In the genomic region with DNA sequence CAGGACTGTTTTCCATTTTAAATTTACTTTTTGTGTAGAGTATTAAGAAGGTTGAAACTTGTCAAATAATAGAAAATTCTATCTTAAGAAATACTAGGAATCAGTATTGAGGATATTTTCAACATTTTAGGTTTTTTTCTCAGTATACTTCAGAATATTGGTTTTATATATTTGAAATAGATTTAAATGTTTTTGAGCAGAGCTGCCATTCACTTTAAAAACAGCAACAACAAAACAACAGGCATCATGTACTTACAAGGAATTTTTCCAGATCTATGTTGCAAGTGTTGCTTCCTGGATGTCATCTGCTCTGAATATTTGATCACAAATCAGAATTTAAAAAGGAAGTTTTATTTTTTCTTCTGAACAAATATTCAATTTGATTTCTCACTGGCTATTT, we compare ENCODE assay signal across 30 cellular contexts.
A peak's percentile ranks its signal among the peaks of the same experiment; 100 is the strongest.
DNase-seq lines count a peak whose midpoint lies in the region; ATAC-seq, FAIRE-seq and TF ChIP-seq lines count a peak whose summit lies in the region.
"Had no signal": no experiment of that assay in that cellular context is flagged by ENCODE, and none has a peak within 500 bp of the region (broad histone marks: within the 10 kb centered on the region; RNA-seq: fewer than 3 reads in every experiment).

No MANE protein-coding gene starts in this region.

- TF ChIP-seq CTCF in HepG2 (CRISPR knock-in tag; IDR thresholded peaks at IDR 0.05) (no peak), right lobe of liver (IDR thresholded peaks at IDR 0.05) (no peak), A549 (IDR thresholded peaks at IDR 0.05) (no peak)

- POLR2A ChIA-PET in HepG2 (lab: Yijun Ruan, JAX): no interaction called here
- POLR2A ChIA-PET in A549 (lab: Yijun Ruan, JAX): no interaction called here

- H3K4me3 ChIP-seq in HepG2 (replicated peaks in 1 of 3; ENCODE audit: insufficient read depth in 1 of 3, low read depth in 2 of 3, low read length in 3 of 3): no peak overlapping the region
- H3K4me3 ChIP-seq in right lobe of liver: no peak overlapping the region
- no peak overlapping the region for H3K4me3 ChIP-seq in A549
- H3K4me3 ChIP-seq: BLaER1; BLaER1 treated with 17β-estradiol and CSF1 and Interleukin-3, amounts not matched to agents 10 nM and 100 nM had no signal

- peaks cover 6 to 27% of the 10 kb centered on the region in 2 experiments; a peak in 4 of 5 replicates for H3K27me3 ChIP-seq in HepG2 (ENCODE audit: control insufficient read depth in 1 of 2, insufficient read depth in 2 of 2, low read length in 2 of 2)
- H3K27me3 ChIP-seq in right lobe of liver: no peaks in the 10 kb centered on the region
- H3K27me3 ChIP-seq: BLaER1; BLaER1 treated with 17β-estradiol and CSF1 and Interleukin-3, amounts not matched to agents 10 nM and 100 nM had no signal

- TF ChIP-seq EP300 in HepG2 (IDR thresholded peaks at IDR 0.05; ENCODE audit: low read depth in 2 of 2, low read length in 2 of 2): no peak
- TF ChIP-seq EP300 in HepG2 (CRISPR knock-in tag; IDR thresholded peaks at IDR 0.05; ENCODE audit: borderline replicate concordance): no peak
- TF ChIP-seq EP300 in A549 (IDR thresholded peaks at IDR 0.05): no peak

- TF ChIP-seq RAD21 in HepG2 (CRISPR knock-in tag; IDR thresholded peaks at IDR 0.05): no peak
- TF ChIP-seq RAD21 in A549 (conservative IDR thresholded peaks at IDR 0.05 in 1 of 2, IDR thresholded peaks at IDR 0.05 in 1 of 2): no peak

- ATAC-seq in HepG2 (no peak), right lobe of liver (no peak), A549 (no peak)
- ATAC-seq: CD8-positive, alpha-beta T cell had no signal

- in situ Hi-C loops in HepG2 (cut with HindIII; ENCODE audit: extremely low pct_ligation_motif_present, low pct_unique_long_range_greater_than_20kb): no loop called here

- no peaks in the 10 kb centered on the region for H4K20me1 ChIP-seq in HepG2 (ENCODE audit: insufficient read depth, low read length)
- H4K20me1 ChIP-seq: BLaER1; BLaER1 treated with 17β-estradiol and CSF1 and Interleukin-3, amounts not matched to agents 10 nM and 100 nM had no signal

- TF ChIP-seq POLR2A in HepG2 (IDR thresholded peaks at IDR 0.05; ENCODE audit: insufficient read depth in 1 of 2, low read depth in 2 of 2, low read length in 2 of 2) (no peak), right lobe of liver (IDR thresholded peaks at IDR 0.05) (no peak), A549 (IDR thresholded peaks at IDR 0.05; ENCODE audit: low read length) (no peak)

- no TSS peak for BruUV-seq in HepG2 (replicated peaks; lab: Mats Ljungman, UMichigan)

- no peak overlapping the region for H3K9ac ChIP-seq in HepG2 (ENCODE audit: insufficient read depth, low read depth, low read length)
- H3K9ac ChIP-seq: BLaER1; BLaER1 treated with 17β-estradiol and CSF1 and Interleukin-3, amounts not matched to agents 10 nM and 100 nM had no signal

- no peaks in the 10 kb centered on the region for H3K36me3 ChIP-seq in HepG2 (replicated peaks in 1 of 2; ENCODE audit: control insufficient read depth in 1 of 2, insufficient read depth in 2 of 2, low read length in 2 of 2)
- no peaks in the 10 kb centered on the region for H3K36me3 ChIP-seq in right lobe of liver
- H3K36me3 ChIP-seq: BE2C; BLaER1; BLaER1 treated with 17β-estradiol and CSF1 and Interleukin-3, amounts not matched to agents 10 nM and 100 nM had no signal

- DNase-seq in HepG2 (ENCODE audit: low spot score) (no peak), right lobe of liver (no peak), A549 (ENCODE audit: low read depth in 1 of 2, low spot score in 1 of 2) (no peak), H4 (ENCODE audit: low spot score) (no peak)
- DNase-seq: 8988T; ACHN; AML-193; BE2C; C1 segment of cervical spinal cord; Caco-2; Calu3; CD4-positive, alpha-beta memory T cell; CD4-positive, alpha-beta T cell; CD4-positive, CD25-positive, alpha-beta regulatory T cell; CD8-positive, alpha-beta memory T cell; CD8-positive, alpha-beta T cell; COR-L47; DMS 273 treated with DMSO at 0.1 percent for 48 hours; DMS153; DMS53; DMS79; DMS79 treated with DMSO at 0.1 percent for 48 hours; DND-41; EL had no signal

- H3K79me2 ChIP-seq in HepG2 (ENCODE audit: insufficient read depth, low read length): no peaks in the 10 kb centered on the region

- H3K9me3 ChIP-seq in HepG2 (ENCODE audit: low read length): no peaks in the 10 kb centered on the region
- no peaks in the 10 kb centered on the region for H3K9me3 ChIP-seq in right lobe of liver
- H3K9me3 ChIP-seq in A549: no peaks in the 10 kb centered on the region
- H3K9me3 ChIP-seq: BE2C; BLaER1; BLaER1 treated with 17β-estradiol and CSF1 and Interleukin-3, amounts not matched to agents 10 nM and 100 nM; Caco-2 had no signal

- intact Hi-C loops in HepG2 (cut with micrococcal nuclease; ENCODE audit: unreplicated experiment) (no loop called here), right lobe of liver (cut with DNase I) (no loop called here)

- H3K27ac ChIP-seq in HepG2 (ENCODE audit: extremely low read length, insufficient read depth, low read length) (no peak overlapping the region), right lobe of liver (no peak overlapping the region), A549 (no peak overlapping the region)
- H3K27ac ChIP-seq: 22Rv1; BLaER1; BLaER1 treated with 17β-estradiol and CSF1 and Interleukin-3, amounts not matched to agents 10 nM and 100 nM; C4-2B had no signal

- no peak overlapping the region for H2AFZ ChIP-seq in HepG2 (ENCODE audit: low read length)

- FAIRE-seq in HepG2 (lab: Jason Lieb, UNC) (peak; percentile 52), A549 (lab: Jason Lieb, UNC) (no peak)
- FAIRE-seq: A204.1, D721Med had no signal

- CTCF ChIA-PET in HepG2 (lab: Yijun Ruan, JAX; ENCODE audit: low intra/inter-chr PET ratio, low total read pairs) (no interaction called here), A549 (lab: Yijun Ruan, JAX) (no interaction called here)

- H3K4me2 ChIP-seq in HepG2 (ENCODE audit: low read depth, low read length) (no peak overlapping the region), A549 (no peak overlapping the region)
- H3K4me2 ChIP-seq: BLaER1; BLaER1 treated with 17β-estradiol and CSF1 and Interleukin-3, amounts not matched to agents 10 nM and 100 nM had no signal

- H3K4me1 ChIP-seq in HepG2 (ENCODE audit: insufficient read depth, low read length) (no peaks in the 10 kb centered on the region), right lobe of liver (no peaks in the 10 kb centered on the region), A549 (0 out of 3 replicates have a peak, but pooled peaks cover 4% of the 10 kb centered on the region)
- H3K4me1 ChIP-seq: BE2C; BLaER1; BLaER1 treated with 17β-estradiol and CSF1 and Interleukin-3, amounts not matched to agents 10 nM and 100 nM; Caco-2 had no signal

TF ChIP-seq in HepG2, 621 proteins besides CTCF, POLR2A, EP300 and RAD21 (continues in another document):
- TF ChIP-seq PCBP2 (optimal IDR thresholded peaks at IDR 0.05; ENCODE audit: low read depth, low read length, poor library complexity, severe bottlenecking): no peak
- TF ChIP-seq, protein P1, sequence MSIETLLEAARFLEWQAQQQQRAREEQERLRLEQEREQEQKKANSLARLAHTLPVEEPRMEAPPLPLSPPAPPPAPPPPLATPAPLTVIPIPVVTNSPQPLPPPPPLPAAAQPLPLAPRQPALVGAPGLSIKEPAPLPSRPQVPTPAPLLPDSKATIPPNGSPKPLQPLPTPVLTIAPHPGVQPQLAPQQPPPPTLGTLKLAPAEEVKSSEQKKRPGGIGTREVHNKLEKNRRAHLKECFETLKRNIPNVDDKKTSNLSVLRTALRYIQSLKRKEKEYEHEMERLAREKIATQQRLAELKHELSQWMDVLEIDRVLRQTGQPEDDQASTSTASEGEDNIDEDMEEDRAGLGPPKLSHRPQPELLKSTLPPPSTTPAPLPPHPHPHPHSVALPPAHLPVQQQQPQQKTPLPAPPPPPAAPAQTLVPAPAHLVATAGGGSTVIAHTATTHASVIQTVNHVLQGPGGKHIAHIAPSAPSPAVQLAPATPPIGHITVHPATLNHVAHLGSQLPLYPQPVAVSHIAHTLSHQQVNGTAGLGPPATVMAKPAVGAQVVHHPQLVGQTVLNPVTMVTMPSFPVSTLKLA (IDR thresholded peaks at IDR 0.05): no peak
- TF ChIP-seq CBFB (CRISPR knock-in tag; IDR thresholded peaks at IDR 0.05): no peak
- TF ChIP-seq KDM5A (IDR thresholded peaks at IDR 0.05; ENCODE audit: borderline replicate concordance, low read length): no peak

TF ChIP-seq in A549, 52 proteins besides CTCF, POLR2A, EP300 and RAD21:
- TF ChIP-seq, protein P2, sequence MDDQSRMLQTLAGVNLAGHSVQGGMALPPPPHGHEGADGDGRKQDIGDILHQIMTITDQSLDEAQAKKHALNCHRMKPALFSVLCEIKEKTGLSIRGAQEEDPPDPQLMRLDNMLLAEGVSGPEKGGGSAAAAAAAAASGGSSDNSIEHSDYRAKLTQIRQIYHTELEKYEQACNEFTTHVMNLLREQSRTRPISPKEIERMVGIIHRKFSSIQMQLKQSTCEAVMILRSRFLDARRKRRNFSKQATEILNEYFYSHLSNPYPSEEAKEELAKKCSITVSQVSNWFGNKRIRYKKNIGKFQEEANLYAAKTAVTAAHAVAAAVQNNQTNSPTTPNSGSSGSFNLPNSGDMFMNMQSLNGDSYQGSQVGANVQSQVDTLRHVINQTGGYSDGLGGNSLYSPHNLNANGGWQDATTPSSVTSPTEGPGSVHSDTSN (IDR thresholded peaks at IDR 0.05): no peak
- peak; percentile 95 for TF ChIP-seq RNF2 (IDR thresholded peaks at IDR 0.05; ENCODE audit: borderline replicate concordance, low read depth)
- no peak for TF ChIP-seq MAFK (IDR thresholded peaks at IDR 0.05; ENCODE audit: partially characterized antibody)
- TF ChIP-seq FOSB (CRISPR knock-in tag; IDR thresholded peaks at IDR 0.05): no peak
